27 cellular contexts compared by ENCODE assay signal in the genomic region with DNA sequence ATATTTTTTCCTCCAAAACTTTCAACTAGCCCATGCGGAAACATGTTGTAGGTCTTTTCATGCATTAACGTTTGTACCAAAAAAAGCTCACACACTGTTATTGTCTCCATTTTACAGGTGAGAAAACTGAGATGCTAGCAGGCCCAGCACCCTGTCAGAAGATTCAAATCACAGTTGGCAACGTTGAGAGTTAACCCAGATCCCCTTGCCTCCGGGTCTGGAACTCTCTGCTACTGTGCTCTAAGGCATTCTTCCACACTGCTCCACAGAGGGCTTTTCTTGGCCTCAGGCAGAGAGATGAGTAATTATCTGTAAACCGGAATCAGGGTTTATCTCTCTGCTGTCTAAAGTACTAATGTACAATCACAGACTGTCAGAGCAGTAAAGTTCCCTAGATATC.
DNase-seq lines count a peak whose midpoint lies in the region; ATAC-seq and TF ChIP-seq lines count a peak whose summit lies in the region.
"Had no signal": no experiment of that assay in that cellular context is flagged by ENCODE, and none has a peak within 500 bp of the region (broad histone marks: within the 10 kb centered on the region; RNA-seq: fewer than 3 reads in every experiment).

No MANE protein-coding gene starts in this region.

- TF ChIP-seq CTCF in PC-9 (conservative IDR thresholded peaks at IDR 0.05) = no peak
- TF ChIP-seq CTCF in fibroblast of villous mesenchyme (IDR thresholded peaks at IDR 0.05; ENCODE audit: insufficient read depth, low read depth, low read length) = no peak

- H2AFZ ChIP-seq in PC-9 = no peak overlapping the region

- WGBS in right cardiac atrium = 54% methylated on average over 5 of the region's 5 CpGs

- no peaks in the 10 kb centered on the region for H4K20me1 ChIP-seq in PC-9 (ENCODE audit: insufficient read depth)

- DNase-seq in right cardiac atrium = no peak
- no peak for DNase-seq in Right ventricle myocardium inferior (ENCODE audit: missing footprints)
- DNase-seq in PC-9 = no peak
- DNase-seq in fibroblast of villous mesenchyme (ENCODE audit: low read depth) = peak; percentile 75
- no peak for DNase-seq in OCI-M1 (lab: John Stamatoyannopoulos, UW)
- DNase-seq in activated CD4-positive, alpha-beta memory T cell treated with anti-CD3 and anti-CD28 coated beads for 36 hours = no peak
- DNase-seq in GDM1 (lab: John Stamatoyannopoulos, UW) = no peak
- DNase-seq: ACHN; activated CD4-positive, alpha-beta T cell treated with anti-CD3 and anti-CD28 coated beads, Interleukin-2, amount 50 U/mL, for 4 hours; activated naive CD4-positive, alpha-beta T cell treated with anti-CD3 and anti-CD28 coated beads, Interleukin-2, amount 50 U/mL, for 16 hours; activated T-cell treated with anti-CD3 and anti-CD28 coated beads, Interleukin-2, amount 50 U/mL, for 24 hours; body of pancreas; dermis blood vessel endothelial cell; erythroblast; heart left ventricle; NCI-H1048; NCI-H2081 treated with DMSO at 0.1 percent for 48 hours; NCI-H526 treated with DMSO at 0.1 percent for 48 hours; nephron progenitor cell; spleen; T-cell had no signal

- BruUV-seq in PC-9 (replicated peaks; lab: Mats Ljungman, UMichigan) = no TSS peak

- CTCF ChIA-PET in PC-9 (lab: Charles Lee) = no interaction called here
- CTCF ChIA-PET in activated CD4-positive, alpha-beta memory T cell treated with anti-CD3 and anti-CD28 coated beads for 36 hours (lab: Charles Lee) = no interaction called here

- no peaks in the 10 kb centered on the region for H3K79me2 ChIP-seq in PC-9 (ENCODE audit: low read depth)

- H3K9me3 ChIP-seq in right cardiac atrium (ENCODE audit: control insufficient read depth, low read length) = no peaks in the 10 kb centered on the region
- H3K9me3 ChIP-seq in PC-9 (ENCODE audit: insufficient read depth, low read depth) = no peaks in the 10 kb centered on the region
- H3K9me3 ChIP-seq: body of pancreas, heart left ventricle, prostate gland, spleen had no signal

- ATAC-seq in right cardiac atrium (peak; percentile 14 to 38), Right ventricle myocardium inferior (no peak), HG02678 (IDR thresholded peaks at IDR 0.05; ENCODE audit: unreplicated experiment) (no peak)
- ATAC-seq: body of pancreas; heart left ventricle; Panc1; stimulated activated memory B cell treated with anti-CD40 and anti-IgM and Interleukin-4, amounts not matched to agents 10 μg/mL and 1 μg/mL and 100 μg/mL, for 72 hours; T-cell had no signal

- peaks cover 12% of the 10 kb centered on the region for H3K4me1 Mint-ChIP-seq in activated CD4-positive, alpha-beta memory T cell treated with anti-CD3 and anti-CD28 coated beads for 36 hours (ENCODE audit: low read depth)

- no peaks in the 10 kb centered on the region for H3K9me3 Mint-ChIP-seq in activated CD4-positive, alpha-beta memory T cell treated with anti-CD3 and anti-CD28 coated beads for 36 hours
- H3K9me3 Mint-ChIP-seq: activated T-cell treated with anti-CD3 and anti-CD28 coated beads, Interleukin-2, amount 50 U/mL, for 24 hours; nephron progenitor cell; stimulated activated memory B cell treated with anti-CD40 and anti-IgM and Interleukin-4, amounts not matched to agents 10 μg/mL and 1 μg/mL and 100 μg/mL, for 72 hours; T-cell; type B pancreatic cell had no signal

- no peak overlapping the region for H3K27ac Mint-ChIP-seq in activated CD4-positive, alpha-beta memory T cell treated with anti-CD3 and anti-CD28 coated beads for 36 hours
- H3K27ac Mint-ChIP-seq: activated T-cell treated with anti-CD3 and anti-CD28 coated beads, Interleukin-2, amount 50 U/mL, for 24 hours; nephron progenitor cell; stimulated activated memory B cell treated with anti-CD40 and anti-IgM and Interleukin-4, amounts not matched to agents 10 μg/mL and 1 μg/mL and 100 μg/mL, for 72 hours; T-cell; type B pancreatic cell had no signal

- H3K27me3 ChIP-seq in right cardiac atrium (ENCODE audit: control insufficient read depth, insufficient read depth) = no peaks in the 10 kb centered on the region
- H3K27me3 ChIP-seq in PC-9 (ENCODE audit: insufficient read depth, low read depth) = no peaks in the 10 kb centered on the region
- H3K27me3 ChIP-seq: body of pancreas, heart left ventricle, spleen had no signal

- no peaks in the 10 kb centered on the region for H3K36me3 ChIP-seq in PC-9 (ENCODE audit: low read depth)
- H3K36me3 ChIP-seq: heart left ventricle, prostate gland, spleen had no signal

- 0 out of 2 replicates have a peak, but pooled peaks cover 6% of the 10 kb centered on the region for H3K9me2 ChIP-seq in PC-9 (ENCODE audit: insufficient read depth)

- H3K4me3 Mint-ChIP-seq in activated CD4-positive, alpha-beta memory T cell treated with anti-CD3 and anti-CD28 coated beads for 36 hours = no peak overlapping the region
- H3K4me3 Mint-ChIP-seq: activated T-cell treated with anti-CD3 and anti-CD28 coated beads, Interleukin-2, amount 50 U/mL, for 24 hours; nephron progenitor cell; stimulated activated memory B cell treated with anti-CD40 and anti-IgM and Interleukin-4, amounts not matched to agents 10 μg/mL and 1 μg/mL and 100 μg/mL, for 72 hours; T-cell; type B pancreatic cell had no signal

- H3K4me1 ChIP-seq in right cardiac atrium (ENCODE audit: control insufficient read depth, insufficient read depth, low read length) = peaks cover 4% of the 10 kb centered on the region
- peaks cover 79% of the 10 kb centered on the region for H3K4me1 ChIP-seq in PC-9 (replicated peaks; ENCODE audit: insufficient read depth)
- H3K4me1 ChIP-seq: prostate gland had no signal

- H3K4me3 ChIP-seq in right cardiac atrium (ENCODE audit: low read length) (no peak overlapping the region), PC-9 (no peak overlapping the region), fibroblast of villous mesenchyme (ENCODE audit: low read depth, low read length) (no peak overlapping the region)
- H3K4me3 ChIP-seq: body of pancreas, heart left ventricle, prostate gland, spleen had no signal

- H3K36me3 Mint-ChIP-seq in activated CD4-positive, alpha-beta memory T cell treated with anti-CD3 and anti-CD28 coated beads for 36 hours = no peaks in the 10 kb centered on the region
- H3K36me3 Mint-ChIP-seq: stimulated activated memory B cell treated with anti-CD40 and anti-IgM and Interleukin-4, amounts not matched to agents 10 μg/mL and 1 μg/mL and 100 μg/mL, for 72 hours; T-cell; type B pancreatic cell had no signal

- H3K27me3 Mint-ChIP-seq in activated CD4-positive, alpha-beta memory T cell treated with anti-CD3 and anti-CD28 coated beads for 36 hours = no peaks in the 10 kb centered on the region
- H3K27me3 Mint-ChIP-seq: activated T-cell treated with anti-CD3 and anti-CD28 coated beads, Interleukin-2, amount 50 U/mL, for 24 hours; T-cell had no signal

- H3K27ac ChIP-seq in right cardiac atrium (ENCODE audit: low read length) (no peak overlapping the region), PC-9 (peak overlapping the region; percentile 25)
- H3K27ac ChIP-seq: prostate gland, VCaP had no signal

- H3F3A ChIP-seq in PC-9 (ENCODE audit: insufficient read depth, low read depth) = peaks cover 12% of the 10 kb centered on the region; the same call in 1 of the 2 replicates

- intact Hi-C loops in right cardiac atrium (cut with DNase I) = loop anchor here in 1 of 4 donors (10.0 kb wide), 1 partner anchor 223 kb away; a partner anchor contains a TSS
- intact Hi-C loops in Right ventricle myocardium inferior (cut with DNase I) = no loop called here
- intact Hi-C loops in PC-9 (cut with micrococcal nuclease; ENCODE audit: unreplicated experiment) = no loop called here
- intact Hi-C loops in activated CD4-positive, alpha-beta memory T cell treated with anti-CD3 and anti-CD28 coated beads for 36 hours (cut with micrococcal nuclease) = no loop called here

- H3K4me2 ChIP-seq in PC-9 = peak overlapping the region; percentile 29

- POLR2A ChIA-PET in PC-9 (lab: Charles Lee; ENCODE audit: unreplicated experiment) = interaction anchor here (0.7 kb wide), 1 partner anchor 13 kb away, joined by 4 read pairs; no protein-coding TSS in a partner anchor
- POLR2A ChIA-PET in activated CD4-positive, alpha-beta memory T cell treated with anti-CD3 and anti-CD28 coated beads for 36 hours (lab: Charles Lee) = no interaction called here

Comparison
In these comparisons a context has a peak if more than half of its experiments do, and no peak if none do; other contexts are left out.
1. ATAC-seq: peak in right cardiac atrium (2 of 2); none in Right ventricle myocardium inferior (single experiment) and HG02678 (single experiment).